11 cellular contexts compared by ENCODE assay signal in genomic region chr5:10440367-10440990, GRCh38. TPM values are rescaled to one million over a fixed set of nuclear protein-coding genes. Genes with fewer than 3 reads are reported as not detected.
A peak's percentile ranks its signal among the peaks of the same experiment; 100 is the strongest.
DNase-seq lines count a peak whose midpoint lies in the region; ATAC-seq and TF ChIP-seq lines count a peak whose summit lies in the region.
"Had no signal": no experiment of that assay in that cellular context is flagged by ENCODE, and none has a peak within 500 bp of the region (broad histone marks: within the 10 kb centered on the region; RNA-seq: fewer than 3 reads in every experiment).

No MANE protein-coding gene starts in this region.

- no peaks in the 10 kb centered on the region for H3K9me3 ChIP-seq in GM23248 (ENCODE audit: low read depth)
- H3K9me3 ChIP-seq in esophagus squamous epithelium: no peaks in the 10 kb centered on the region
- no peaks in the 10 kb centered on the region for H3K9me3 ChIP-seq in psoas muscle

- TF ChIP-seq CTCF in esophagus squamous epithelium (IDR thresholded peaks at IDR 0.05) (no peak), psoas muscle (IDR thresholded peaks at IDR 0.05) (no peak)

- peaks cover 13% of the 10 kb centered on the region; the same call in 1 of the 2 replicates for H3K4me1 ChIP-seq in GM23248 (ENCODE audit: insufficient read depth)
- peaks cover 6 to 30% (median 15%) of the 10 kb centered on the region in 3 donors for H3K4me1 ChIP-seq in esophagus squamous epithelium
- peaks cover 22% of the 10 kb centered on the region for H3K4me1 ChIP-seq in psoas muscle

- intact Hi-C loops in esophagus squamous epithelium (cut with DNase I): no loop called here
- intact Hi-C loops in psoas muscle (cut with DNase I): no loop called here

- H3K4me1 Mint-ChIP-seq in T-cell: peaks cover 32 to 40% (median 35%) of the 10 kb centered on the region in 3 donors

- H3K9me2 ChIP-seq in GM23248 (ENCODE audit: insufficient read depth): no peaks in the 10 kb centered on the region

- in situ Hi-C loops in GM23248 (cut with MboI): no loop called here

- peak overlapping the region; percentile 88; the same call in 1 of the 2 replicates for H2AFZ ChIP-seq in GM23248

- POLR2A ChIA-PET in T-cell (lab: Charles Lee): no interaction called here

- no peak for TF ChIP-seq POLR2A in esophagus squamous epithelium (IDR thresholded peaks at IDR 0.05)
- TF ChIP-seq POLR2A in erythroblast (IDR thresholded peaks at IDR 0.05; ENCODE audit: low read length): no peak

- H4K20me1 ChIP-seq in GM23248 (ENCODE audit: insufficient read depth): no peaks in the 10 kb centered on the region

- ATAC-seq in T-cell (replicated peaks in 1 of 4) (no peak), psoas muscle (no peak), HG02885 (IDR thresholded peaks at IDR 0.05; ENCODE audit: poor library complexity, unreplicated experiment) (no peak), GM18907 (IDR thresholded peaks at IDR 0.05; ENCODE audit: unreplicated experiment) (no peak)

- H3K4me3 ChIP-seq in GM23248 (peak overlapping the region; percentile 84), esophagus squamous epithelium (peak overlapping the region in 3 of 4 donors; percentile 54 to 75 (median 62)), psoas muscle (peak overlapping the region; percentile 79)

- H3K27ac ChIP-seq in GM23248: no peak overlapping the region
- no peak overlapping the region for H3K27ac ChIP-seq in esophagus squamous epithelium
- H3K27ac ChIP-seq in psoas muscle: no peak overlapping the region

- H3K36me3 Mint-ChIP-seq in T-cell: no peaks in the 10 kb centered on the region

- H3K27ac Mint-ChIP-seq in T-cell: peak overlapping the region in 1 of 2 donors; percentile 36

- DNase-seq in GM23248 (no peak), T-cell (no peak), esophagus squamous epithelium (lab: John Stamatoyannopoulos, UW) (no peak), psoas muscle (no peak), erythroblast (lab: John Stamatoyannopoulos, UW) (no peak)
- DNase-seq: activated CD8-positive, alpha-beta memory T cell treated with anti-CD3 and anti-CD28 coated beads, Interleukin-2, amount 50 U/mL, for 48 hours; kidney; NCI-H1417 treated with DMSO at 0.1 percent for 48 hours had no signal

- peaks cover 0 to 5% (median 4%) of the 10 kb centered on the region in 3 donors for H3K9me3 Mint-ChIP-seq in T-cell

- H3K79me2 ChIP-seq in GM23248 (ENCODE audit: insufficient read depth): no peaks in the 10 kb centered on the region

- WGBS in GM23248 (ENCODE audit: low coverage in 1 of 2, low lambda C conversion rate in 2 of 2, missing lambda C conversion rate in 2 of 2), 2 experiments: 61 to 67% methylated on average over 16 of the region's 16 CpGs
- WGBS in esophagus squamous epithelium, 2 donors: 63 to 67% methylated on average over 14 of the region's 16 CpGs
- 67 to 74% (median 72%) methylated on average over 16 of the region's 16 CpGs for WGBS in psoas muscle, 3 donors

- peaks cover 53% of the 10 kb centered on the region for H3F3A ChIP-seq in GM23248 (ENCODE audit: insufficient read depth)

- H3K4me2 ChIP-seq in GM23248 (ENCODE audit: unreplicated experiment): peak overlapping the region; percentile 88

- H3K9ac ChIP-seq in GM23248: peak overlapping the region; percentile 80

- CTCF ChIA-PET in T-cell (lab: Charles Lee): interaction anchor here (0.7 to 1.3 kb wide), 2 partner anchors 138 to 157 kb away, joined by 3 to 4 read pairs; no protein-coding TSS in a partner anchor

- H3K27me3 ChIP-seq in GM23248 (replicated peaks; ENCODE audit: insufficient read depth): no peaks in the 10 kb centered on the region
- H3K27me3 ChIP-seq in esophagus squamous epithelium: peaks cover 0 to 19% (median 0%) of the 10 kb centered on the region in 4 donors
- no peaks in the 10 kb centered on the region for H3K27me3 ChIP-seq in psoas muscle (ENCODE audit: insufficient read depth in 3 of 3, low read length in 2 of 3)

- no peaks in the 10 kb centered on the region for H3K27me3 Mint-ChIP-seq in T-cell

- H3K36me3 ChIP-seq in GM23248 (ENCODE audit: low read depth) (peaks cover 18% of the 10 kb centered on the region; the same call in 1 of the 2 replicates), esophagus squamous epithelium (peaks cover 0 to 30% (median 0%) of the 10 kb centered on the region in 3 donors), psoas muscle (ENCODE audit: insufficient read depth in 1 of 2, low read depth in 1 of 2) (peaks cover 0 to 31% of the 10 kb centered on the region in 2 donors)

- peak overlapping the region; percentile 82 to 85 (median 85) for H3K4me3 Mint-ChIP-seq in T-cell

RNA-seq across cellular contexts. Expression of gene ROPN1L, which starts 1.2 kb away (rescaled TPM):
- 0.86 TPM in 1 of 2 replicates, not detected in the other for total RNA-seq in GM23248 (2014; rRNA removed; shearing (Covaris generic))
- polyA plus RNA-seq in GM23248 (2016; fragmentation: Nextera tagmentation; extraction: Ambion mirVana) (0.69 and 0.84 TPM in 2 replicates), psoas muscle (under 1 TPM in 2 of 3 donors, not detected in 1; 0.16 to 0.38 TPM)
- total RNA-seq in T-cell (1 to 10 TPM in 2 of 5 donors, under 1 TPM in 3; 0.61 to 1.5 (median 0.95) TPM), esophagus squamous epithelium (under 1 TPM in 1 of 4 donors, not detected in 3; 0.38 TPM), psoas muscle (under 1 TPM in 1 of 4 donors, not detected in 3; 0.25 TPM)
- total RNA-seq: Right ventricle myocardium inferior had no signal
